ENCODE assay signal across 9 cellular contexts in the genomic region with DNA sequence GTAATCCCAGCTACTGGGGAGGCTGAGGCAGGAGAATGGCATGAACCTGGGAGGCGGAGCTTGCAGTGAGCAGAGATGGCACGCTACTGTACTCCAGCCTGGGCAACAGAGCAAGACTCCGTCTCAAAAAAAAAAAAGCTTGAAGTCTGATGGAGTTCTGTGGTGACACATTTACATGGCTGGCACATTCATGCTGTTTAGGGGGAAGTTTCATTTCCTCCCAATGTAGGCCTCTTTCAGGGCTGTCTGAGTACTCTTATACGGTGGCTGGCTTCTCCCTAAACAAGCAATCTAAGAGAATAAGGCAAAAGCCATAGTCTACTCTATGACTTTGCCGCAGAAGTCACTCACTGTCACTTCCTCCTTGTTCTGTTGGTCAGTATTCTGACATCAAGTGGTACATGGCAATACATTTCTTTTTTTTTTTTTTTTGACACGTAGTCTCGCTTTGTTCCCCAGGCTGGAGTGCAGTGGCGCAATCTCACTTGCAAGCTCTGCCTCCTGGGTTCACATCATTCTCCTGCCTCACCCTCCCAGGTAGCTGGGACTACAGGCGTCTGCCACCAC. TPM values are rescaled to one million over a fixed set of nuclear protein-coding genes. Genes with fewer than 3 reads are reported as not detected.
DNase-seq lines count a peak whose midpoint lies in the region; ATAC-seq and TF ChIP-seq lines count a peak whose summit lies in the region.
"Had no signal": no experiment of that assay in that cellular context is flagged by ENCODE, and none has a peak within 500 bp of the region (broad histone marks: within the 10 kb centered on the region; RNA-seq: fewer than 3 reads in every experiment).

No MANE protein-coding gene starts in this region.

- no peak overlapping the region for H3K27ac Mint-ChIP-seq in endothelial cell (ENCODE audit: unreplicated experiment)

- H3K27ac ChIP-seq in right cardiac atrium (ENCODE audit: low read length): no peak overlapping the region

- no peak overlapping the region for H3K4me3 Mint-ChIP-seq in endothelial cell (ENCODE audit: unreplicated experiment)

- H3K27me3 Mint-ChIP-seq in endothelial cell (ENCODE audit: unreplicated experiment): no peaks in the 10 kb centered on the region

- TF ChIP-seq CTCF in GM06990 (IDR thresholded peaks at IDR 0.05; ENCODE audit: insufficient read depth, low read length, poor library complexity, severe bottlenecking) (no peak), endothelial cell (IDR thresholded peaks at IDR 0.05; ENCODE audit: unreplicated experiment) (no peak)

- peak; percentile 68 for ATAC-seq in GM21381 (IDR thresholded peaks at IDR 0.05; ENCODE audit: unreplicated experiment)
- peak; percentile 86 for ATAC-seq in HG03460 (IDR thresholded peaks at IDR 0.05; ENCODE audit: unreplicated experiment)
- peak; percentile 28 to 47 for ATAC-seq in right cardiac atrium

- no peaks in the 10 kb centered on the region for H3K27me3 ChIP-seq in GM06990 (replicated peaks; ENCODE audit: control insufficient read depth, insufficient read depth, low read length)
- no peaks in the 10 kb centered on the region for H3K27me3 ChIP-seq in right cardiac atrium (ENCODE audit: control insufficient read depth, insufficient read depth)

- peaks cover 7% of the 10 kb centered on the region for H3K36me3 ChIP-seq in GM06990 (ENCODE audit: control insufficient read depth, insufficient read depth, low read length)

- peaks cover 19% of the 10 kb centered on the region for H3K36me3 Mint-ChIP-seq in endothelial cell (ENCODE audit: low read depth, unreplicated experiment)

- H3K9me3 ChIP-seq in right cardiac atrium (ENCODE audit: control insufficient read depth, low read length): no peaks in the 10 kb centered on the region

- DNase-seq in GM06990 (ENCODE audit: extremely low read depth, insufficient read length) (peak; percentile 58), right cardiac atrium (no peak), endothelial cell (ENCODE audit: low spot score) (no peak), NCI-H128 (lab: John Stamatoyannopoulos, UW; ENCODE audit: unreplicated experiment) (no peak), AG08395 (ENCODE audit: low spot score) (no peak), hippocampal formation (lab: John Stamatoyannopoulos, UW) (no peak)
- DNase-seq: DND-41 had no signal

- no peaks in the 10 kb centered on the region for H3K4me1 Mint-ChIP-seq in endothelial cell (ENCODE audit: unreplicated experiment)

- no peak overlapping the region for H3K4me3 ChIP-seq in GM06990 (replicated peaks; ENCODE audit: low read depth, low read length)
- no peak overlapping the region for H3K4me3 ChIP-seq in right cardiac atrium (ENCODE audit: low read length)

- no peaks in the 10 kb centered on the region for H3K9me3 Mint-ChIP-seq in endothelial cell (ENCODE audit: unreplicated experiment)

- peaks cover 4% of the 10 kb centered on the region for H3K4me1 ChIP-seq in right cardiac atrium (ENCODE audit: control insufficient read depth, insufficient read depth, low read length)

- 88% methylated on average over 9 of the region's 9 CpGs for WGBS in right cardiac atrium

- intact Hi-C loops in right cardiac atrium (cut with DNase I): no loop called here

RNA-seq across cellular contexts. Expression of a gene that starts 41.2 kb away (rescaled TPM):
- total RNA-seq in right cardiac atrium (under 1 TPM in 3 of 4 donors, not detected in 1; 0.25 to 0.71 (median 0.49) TPM), endothelial cell (ENCODE audit: unreplicated experiment) (2.7 TPM)
- 0.25 TPM for polyA plus RNA-seq in right cardiac atrium

RNA-seq across cellular contexts. Expression of a gene that starts 41.5 kb away (rescaled TPM):
- 1 to 10 TPM; 1.5 to 3.6 (median 2.5) TPM for total RNA-seq in right cardiac atrium
- polyA plus RNA-seq in right cardiac atrium: 0.48 TPM
- total RNA-seq in endothelial cell (ENCODE audit: unreplicated experiment): 16.9 TPM
